ENCODE assay signal across 15 cellular contexts in the genomic region with DNA sequence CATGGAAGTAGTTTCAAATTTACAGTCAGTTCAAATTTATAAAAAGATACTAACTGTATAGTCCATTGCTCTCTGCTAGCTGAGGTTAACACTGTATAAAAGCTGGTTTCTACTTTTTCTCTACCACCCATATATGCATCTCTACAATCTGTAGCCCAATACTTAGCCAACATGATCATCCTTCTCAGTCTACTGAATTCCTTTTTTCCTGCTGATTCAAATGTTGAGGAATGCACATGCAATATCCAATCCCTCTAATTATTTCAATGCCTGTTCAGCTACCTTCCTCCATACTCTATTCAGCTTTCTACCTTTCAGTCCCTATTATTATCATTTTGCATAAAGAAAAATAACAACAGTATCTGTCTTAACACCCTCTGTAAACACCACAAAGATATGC.
"Had no signal": no experiment of that assay in that cellular context is flagged by ENCODE, and none has a peak within 500 bp of the region (broad histone marks: within the 10 kb centered on the region; RNA-seq: fewer than 3 reads in every experiment).

No MANE protein-coding gene starts in this region.

- DNase-seq: activated CD4-positive, alpha-beta T cell treated with anti-CD3 and anti-CD28 coated beads, Interleukin-2, amount 50 U/mL, for 1 hour; activated CD4-positive, CD25-positive, alpha-beta regulatory T cell; activated effector memory CD4-positive, alpha-beta T cell treated with Interleukin-2 at 50 U/mL for 16 hours; activated T-cell treated with anti-CD3 and anti-CD28 coated beads, Interleukin-2, amount 50 U/mL, for 1 hour; cortex of kidney; effector memory CD4-positive, alpha-beta T cell; glutamatergic neuron; naive thymus-derived CD4-positive, alpha-beta T cell; posterior cingulate gyrus; small intestine; T-helper 17 cell; tibial artery had no signal

- ATAC-seq: naive thymus-derived CD4-positive, alpha-beta T cell; T-helper 17 cell had no signal

- H3K4me3 ChIP-seq: ascending aorta, right atrium auricular region, tibial artery, vagina had no signal
